Comparison of ENCODE assay signal across 19 cellular contexts in genomic region chr3:108334698-108335097, GRCh38. TPM values are rescaled to one million over a fixed set of nuclear protein-coding genes. Genes with fewer than 3 reads are reported as not detected.
DNase-seq lines count a peak whose midpoint lies in the region; ATAC-seq and TF ChIP-seq lines count a peak whose summit lies in the region.
"Had no signal": no experiment of that assay in that cellular context is flagged by ENCODE, and none has a peak within 500 bp of the region (broad histone marks: within the 10 kb centered on the region; RNA-seq: fewer than 3 reads in every experiment).

No MANE protein-coding gene starts in this region.

- H3K27ac Mint-ChIP-seq in T-helper 2 cell treated with Interferon-gamma antibody and Interleukin-4, amounts not matched to agents 5 μg/mL and 100 μg/mL, for 36 hours, result no peak overlapping the region
- no peak overlapping the region for H3K27ac Mint-ChIP-seq in natural killer cell treated with Interleukin-12 subunit alpha and Interleukin-12 subunit beta and Interleukin-15 and Interleukin-18, amount 100 ng/mL, for 72 hours
- H3K27ac Mint-ChIP-seq: CD8-positive, alpha-beta memory T cell had no signal

- H3K4me3 ChIP-seq in fibroblast of the aortic adventitia (ENCODE audit: low read depth, low read length), result no peak overlapping the region
- H3K4me3 ChIP-seq: BLaER1 treated with 17β-estradiol and CSF1 and Interleukin-3, amounts not matched to agents 10 nM and 100 nM had no signal

- ATAC-seq in natural killer cell treated with Interleukin-12 subunit alpha and Interleukin-12 subunit beta and Interleukin-15 and Interleukin-18, amount 100 ng/mL, for 72 hours, result no peak

- H3K9me3 Mint-ChIP-seq in T-helper 2 cell treated with Interferon-gamma antibody and Interleukin-4, amounts not matched to agents 5 μg/mL and 100 μg/mL, for 36 hours, result no peaks in the 10 kb centered on the region
- no peaks in the 10 kb centered on the region for H3K9me3 Mint-ChIP-seq in natural killer cell treated with Interleukin-12 subunit alpha and Interleukin-12 subunit beta and Interleukin-15 and Interleukin-18, amount 100 ng/mL, for 72 hours
- H3K9me3 Mint-ChIP-seq: CD8-positive, alpha-beta memory T cell had no signal

- H3K4me1 Mint-ChIP-seq in T-helper 2 cell treated with Interferon-gamma antibody and Interleukin-4, amounts not matched to agents 5 μg/mL and 100 μg/mL, for 36 hours (ENCODE audit: low read depth), result peaks cover 18% of the 10 kb centered on the region
- no peaks in the 10 kb centered on the region for H3K4me1 Mint-ChIP-seq in natural killer cell treated with Interleukin-12 subunit alpha and Interleukin-12 subunit beta and Interleukin-15 and Interleukin-18, amount 100 ng/mL, for 72 hours (ENCODE audit: low read depth in 2 of 2)
- H3K4me1 Mint-ChIP-seq: CD8-positive, alpha-beta memory T cell had no signal

- no peak for TF ChIP-seq CTCF in fibroblast of the aortic adventitia (IDR thresholded peaks at IDR 0.05; ENCODE audit: insufficient read depth, low read length)

- peaks cover 4% of the 10 kb centered on the region for H3K36me3 Mint-ChIP-seq in T-helper 2 cell treated with Interferon-gamma antibody and Interleukin-4, amounts not matched to agents 5 μg/mL and 100 μg/mL, for 36 hours (ENCODE audit: low read depth)
- H3K36me3 Mint-ChIP-seq in natural killer cell treated with Interleukin-12 subunit alpha and Interleukin-12 subunit beta and Interleukin-15 and Interleukin-18, amount 100 ng/mL, for 72 hours, result no peaks in the 10 kb centered on the region
- H3K36me3 Mint-ChIP-seq: CD8-positive, alpha-beta memory T cell had no signal

- DNase-seq in A172 (ENCODE audit: low spot score) (peak; percentile 17), ELR (ENCODE audit: low read depth) (peak; percentile 21), RKO (ENCODE audit: low spot score) (peak; percentile 45), fibroblast of the aortic adventitia (ENCODE audit: low read depth) (peak; percentile 20), T-helper 9 cell (no peak)
- no peak for DNase-seq in T-helper 2 cell treated with Interferon-gamma antibody and Interleukin-4, amounts not matched to agents 5 μg/mL and 100 μg/mL, for 36 hours (ENCODE audit: low spot score)
- DNase-seq in natural killer cell treated with Interleukin-12 subunit alpha and Interleukin-12 subunit beta and Interleukin-15 and Interleukin-18, amount 100 ng/mL, for 72 hours (ENCODE audit: low spot score), result no peak
- DNase-seq: CD8-positive, alpha-beta memory T cell; DMS79; KBM-7; NCI-H1417 treated with DMSO at 0.1 percent for 48 hours; NCI-H1930; NCI-H748 treated with DMSO at 0.1 percent for 48 hours; NK-92 treated with Interleukin-12 subunit alpha and Interleukin-12 subunit beta, amount 100 ng/mL, for 24 hours; OCI-M1; RPMI8226; SHP77 treated with DMSO at 0.1 percent for 48 hours had no signal

- H3K27me3 Mint-ChIP-seq in T-helper 2 cell treated with Interferon-gamma antibody and Interleukin-4, amounts not matched to agents 5 μg/mL and 100 μg/mL, for 36 hours (ENCODE audit: low read depth), result peaks cover 5% of the 10 kb centered on the region
- H3K27me3 Mint-ChIP-seq in natural killer cell treated with Interleukin-12 subunit alpha and Interleukin-12 subunit beta and Interleukin-15 and Interleukin-18, amount 100 ng/mL, for 72 hours, result peaks cover 0 to 3% of the 10 kb centered on the region in 2 donors
- H3K27me3 Mint-ChIP-seq: CD8-positive, alpha-beta memory T cell had no signal

- H3K4me3 Mint-ChIP-seq in T-helper 2 cell treated with Interferon-gamma antibody and Interleukin-4, amounts not matched to agents 5 μg/mL and 100 μg/mL, for 36 hours, result no peak overlapping the region
- no peak overlapping the region for H3K4me3 Mint-ChIP-seq in natural killer cell treated with Interleukin-12 subunit alpha and Interleukin-12 subunit beta and Interleukin-15 and Interleukin-18, amount 100 ng/mL, for 72 hours
- H3K4me3 Mint-ChIP-seq: CD8-positive, alpha-beta memory T cell had no signal

RNA-seq across cellular contexts. Expression of gene HHLA2, which starts 38.4 kb away (rescaled TPM):
- not detected in 2 replicates for total RNA-seq in A172 (2014; rRNA removed; shearing (Covaris generic))
- not detected in 2 replicates for total RNA-seq in fibroblast of the aortic adventitia (ENCODE audit: low replicate concordance)
- total RNA-seq in natural killer cell treated with Interleukin-12 subunit alpha and Interleukin-12 subunit beta and Interleukin-15 and Interleukin-18, amount 100 ng/mL, for 72 hours, result under 1 TPM in 1 of 2 donors, not detected in 1; 0.81 TPM
- total RNA-seq: G401 had no signal

Comparison
In these comparisons a context has a peak if more than half of its experiments do, and no peak if none do; other contexts are left out.
1. DNase-seq: peak in A172 (single experiment), ELR (single experiment), RKO (single experiment) and fibroblast of the aortic adventitia (single experiment); none in T-helper 2 cell treated with Interferon-gamma antibody and Interleukin-4, amounts not matched to agents 5 μg/mL and 100 μg/mL, for 36 hours (single experiment), natural killer cell treated with Interleukin-12 subunit alpha and Interleukin-12 subunit beta and Interleukin-15 and Interleukin-18, amount 100 ng/mL, for 72 hours (single experiment) and T-helper 9 cell (single experiment).